In genomic region chr2:36560726-36561125, GRCh38 we compare ENCODE assay signal across 20 cellular contexts. TPM values are rescaled to one million over a fixed set of nuclear protein-coding genes. Genes with fewer than 3 reads are reported as not detected.
A peak's percentile ranks its signal among the peaks of the same experiment; 100 is the strongest.
DNase-seq lines count a peak whose midpoint lies in the region; ATAC-seq, FAIRE-seq and TF ChIP-seq lines count a peak whose summit lies in the region.
"Had no signal": no experiment of that assay in that cellular context is flagged by ENCODE, and none has a peak within 500 bp of the region (broad histone marks: within the 10 kb centered on the region; RNA-seq: fewer than 3 reads in every experiment).

No MANE protein-coding gene starts in this region.

- H3K27ac ChIP-seq in A549 (peak overlapping the region; percentile 84 to 88), HUES64 (ENCODE audit: low read depth, low read length) (peak overlapping the region; percentile 73), colonic mucosa (peak overlapping the region; percentile 54), thyroid gland (no peak overlapping the region)
- H3K27ac ChIP-seq: HL-60, neural progenitor cell, prostate gland, suprapubic skin had no signal

- H3K4me1 ChIP-seq in A549 (peaks cover 70% of the 10 kb centered on the region), HUES64 (ENCODE audit: insufficient read depth, low read length) (peaks cover 57% of the 10 kb centered on the region), colonic mucosa (peaks cover 4% of the 10 kb centered on the region), thyroid gland (peaks cover 12 to 16% of the 10 kb centered on the region in 2 donors)
- H3K4me1 ChIP-seq: neural progenitor cell, prostate gland had no signal

- TF ChIP-seq RAD21 in A549 (conservative IDR thresholded peaks at IDR 0.05 in 1 of 2, IDR thresholded peaks at IDR 0.05 in 1 of 2) = no peak

- TF ChIP-seq EP300 in A549 (IDR thresholded peaks at IDR 0.05) = no peak

- peaks cover 18% of the 10 kb centered on the region for H3K36me3 ChIP-seq in HUES64 (ENCODE audit: insufficient read depth, low read length)
- H3K36me3 ChIP-seq in colonic mucosa = no peaks in the 10 kb centered on the region
- no peaks in the 10 kb centered on the region for H3K36me3 ChIP-seq in thyroid gland
- H3K36me3 ChIP-seq: neural progenitor cell, prostate gland had no signal

- no peak for ATAC-seq in A549
- ATAC-seq in HG03520 (IDR thresholded peaks at IDR 0.05; ENCODE audit: unreplicated experiment) = no peak
- ATAC-seq: GM12878 had no signal

- H3K4me3 Mint-ChIP-seq in mesothelial cell of epicardium = no peak overlapping the region
- H3K4me3 Mint-ChIP-seq: CD4-positive, alpha-beta T cell; neural progenitor cell had no signal

- TF ChIP-seq CTCF in A549 (IDR thresholded peaks at IDR 0.05) = no peak
- no peak for TF ChIP-seq CTCF in colonic mucosa (IDR thresholded peaks at IDR 0.05)
- TF ChIP-seq CTCF in mesothelial cell of epicardium (IDR thresholded peaks at IDR 0.05; ENCODE audit: unreplicated experiment) = no peak
- no peak for TF ChIP-seq CTCF in thyroid gland (IDR thresholded peaks at IDR 0.05)

- H3K27me3 ChIP-seq in HUES64 (ENCODE audit: insufficient read depth, low read length) = no peaks in the 10 kb centered on the region
- H3K27me3 ChIP-seq in colonic mucosa = no peaks in the 10 kb centered on the region
- no peaks in the 10 kb centered on the region for H3K27me3 ChIP-seq in thyroid gland
- H3K27me3 ChIP-seq: neural progenitor cell, suprapubic skin had no signal

- POLR2A ChIA-PET in A549 (lab: Yijun Ruan, JAX) = interaction anchor here (1.2 kb wide), 1 partner anchor 9 kb away, joined by 3 read pairs; no protein-coding TSS in a partner anchor

- FAIRE-seq in A549 (lab: Jason Lieb, UNC) = peak; percentile 39
- FAIRE-seq: GM12878 had no signal

- H3K9ac ChIP-seq in HUES64 (ENCODE audit: low read depth, low read length) (no peak overlapping the region; the same call in 1 of the 2 replicates), colonic mucosa (ENCODE audit: low read depth in 2 of 2, low read length in 2 of 2) (no peak overlapping the region)
- H3K9ac ChIP-seq: neural progenitor cell had no signal

- H3K27me3 Mint-ChIP-seq in mesothelial cell of epicardium (ENCODE audit: low read depth) = no peaks in the 10 kb centered on the region
- H3K27me3 Mint-ChIP-seq: CD4-positive, alpha-beta T cell had no signal

- intact Hi-C loops in colonic mucosa (cut with DNase I) (no loop called here), thyroid gland (cut with DNase I) (no loop called here)

- no peaks in the 10 kb centered on the region for H3K9me3 Mint-ChIP-seq in mesothelial cell of epicardium
- H3K9me3 Mint-ChIP-seq: CD4-positive, alpha-beta T cell; neural progenitor cell had no signal

- H3K4me3 ChIP-seq in A549 = peak overlapping the region; percentile 13; the same call in 1 of the 3 replicates
- no peak overlapping the region for H3K4me3 ChIP-seq in HUES64 (ENCODE audit: low read length)
- H3K4me3 ChIP-seq in colonic mucosa = no peak overlapping the region
- H3K4me3 ChIP-seq in thyroid gland (replicated peaks in 1 of 3) = no peak overlapping the region
- H3K4me3 ChIP-seq: GM12878, neural progenitor cell, prostate gland, suprapubic skin had no signal

- TF ChIP-seq POLR2A in A549 (IDR thresholded peaks at IDR 0.05; ENCODE audit: low read length) (no peak), thyroid gland (IDR thresholded peaks at IDR 0.05) (no peak)

- peak overlapping the region; percentile 55 for H3K27ac Mint-ChIP-seq in mesothelial cell of epicardium
- H3K27ac Mint-ChIP-seq: CD4-positive, alpha-beta T cell; neural progenitor cell had no signal

- DNase-seq in A549 (ENCODE audit: low read depth in 1 of 2, low spot score in 1 of 2) (no peak), colonic mucosa (no peak), mesothelial cell of epicardium (ENCODE audit: low spot score in 2 of 2, unreplicated experiment in 2 of 2) (no peak), thyroid gland (no peak), HCEC 1CT (no peak)
- no peak for DNase-seq in activated CD4-positive, CD25-positive, alpha-beta regulatory T cell (lab: John Stamatoyannopoulos, UW)
- DNase-seq: CD4-positive, alpha-beta T cell; H7; midbrain; NCI-H1048; NCI-H1930; NCI-H345; NK-92 treated with Interleukin-12 subunit alpha and Interleukin-12 subunit beta, amount 100 ng/mL, for 24 hours had no signal

- peaks cover 15% of the 10 kb centered on the region for H3K36me3 Mint-ChIP-seq in mesothelial cell of epicardium

- H3K4me1 Mint-ChIP-seq in mesothelial cell of epicardium = peaks cover 62% of the 10 kb centered on the region

- 91% methylated on average over 5 of the region's 5 CpGs for WGBS in A549 (ENCODE audit: missing lambda C conversion rate)
- WGBS in HUES64 = 96% methylated on average over 5 of the region's 5 CpGs
- 97 to 99% methylated on average over 5 of the region's 5 CpGs for WGBS in thyroid gland, 2 donors

- CTCF ChIA-PET in A549 (lab: Yijun Ruan, JAX) = interaction anchor here (1.4 to 8.4 kb wide), 2 partner anchors 18 to 103 kb away, joined by 4 to 35 read pairs; no protein-coding TSS in a partner anchor

- no peaks in the 10 kb centered on the region for H3K9me3 ChIP-seq in A549
- no peaks in the 10 kb centered on the region for H3K9me3 ChIP-seq in HUES64 (ENCODE audit: insufficient read depth, low read depth, low read length)
- H3K9me3 ChIP-seq in colonic mucosa = no peaks in the 10 kb centered on the region
- H3K9me3 ChIP-seq in thyroid gland = no peaks in the 10 kb centered on the region
- H3K9me3 ChIP-seq: prostate gland, suprapubic skin had no signal

- H3K4me2 ChIP-seq in A549 = peak overlapping the region; percentile 81
- H3K4me2 ChIP-seq: neural progenitor cell had no signal

TF ChIP-seq in A549, 52 proteins besides CTCF, POLR2A, EP300 and RAD21:
- TF ChIP-seq EHF (CRISPR knock-in tag; IDR thresholded peaks at IDR 0.05) (no peak), CHD4 (IDR thresholded peaks at IDR 0.05; ENCODE audit: borderline replicate concordance) (no peak), EHMT2 (IDR thresholded peaks at IDR 0.05; ENCODE audit: low read depth) (no peak), HOXB13 (CRISPR knock-in tag; IDR thresholded peaks at IDR 0.05; ENCODE audit: low read depth) (no peak), ZNF302 (CRISPR knock-in tag; IDR thresholded peaks at IDR 0.05) (no peak), HDAC2 (IDR thresholded peaks at IDR 0.05) (no peak)

RNA-seq across cellular contexts. Expression of gene FEZ2, which starts 37.2 kb away (rescaled TPM):
- polyA plus RNA-seq in A549 (2011; rRNA removed) (92.1 and 124 TPM in 2 replicates), A549 (2017; fragmentation: RNase III; extraction: RNeasy Plus Mini Kit Qiagen cat#74134 plus additional on column Dnase treatment) (52.5 to 64.4 TPM (median 56.5 TPM) in 3 replicates)
- polyA plus RNA-seq in A549 (2012; cell fraction: cytosol; rRNA removed) = 23.9 and 28.0 TPM in 2 replicates
- 11.2 and 21.3 TPM in 2 replicates for polyA plus RNA-seq in A549 (2012; cell fraction: nucleus; rRNA removed)
- polyA minus RNA-seq in A549 (2011; rRNA and poly(A)+ RNA removed) = 19.5 and 20.3 TPM in 2 replicates
- polyA plus RNA-seq in HUES64 (2013, experiment 1 of 2) = 21.7 TPM
- polyA plus RNA-seq in HUES64 (2013, experiment 2 of 2) = 34.9 TPM
- total RNA-seq in colonic mucosa (10 to 100 TPM; 34.3 to 50.0 TPM), mesothelial cell of epicardium (60.4 to 64.6 TPM (median 64.5 TPM) in 3 replicates), thyroid gland (10 to 100 TPM; 34.3 to 51.6 (median 44.5) TPM)

Comparison
In these comparisons a context has a peak if more than half of its experiments do, and no peak if none do; other contexts are left out.
1. H3K27ac ChIP-seq: peak in A549 (2 of 2), HUES64 (single experiment) and colonic mucosa (single experiment); none in thyroid gland (0 of 3).